ENCODE assay signal across 9 cellular contexts in the genomic region with DNA sequence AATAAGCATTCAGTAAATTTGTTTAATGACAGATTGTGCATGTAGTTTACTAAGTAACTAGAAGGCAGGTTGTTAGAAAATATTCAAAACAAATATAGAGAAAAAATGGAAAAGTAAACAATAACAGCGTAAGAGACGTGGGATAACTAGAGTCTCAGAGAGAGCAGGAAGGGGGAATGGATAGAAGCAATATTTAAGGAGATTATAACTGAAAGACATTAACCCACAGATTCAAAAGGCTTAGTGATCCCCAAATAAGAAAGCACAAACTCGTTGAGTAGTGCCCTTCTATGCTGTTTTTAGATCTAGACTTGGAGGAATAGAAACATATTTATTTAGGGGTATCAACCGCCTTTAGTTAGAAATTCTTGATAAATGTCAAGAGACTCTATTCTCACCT.
"Had no signal": no experiment of that assay in that cellular context is flagged by ENCODE, and none has a peak within 500 bp of the region (broad histone marks: within the 10 kb centered on the region; RNA-seq: fewer than 3 reads in every experiment).

No MANE protein-coding gene starts in this region.

- ATAC-seq: activated CD4-positive, alpha-beta T cell treated with anti-CD3 and anti-CD28 coated beads for 36 hours; activated CD4-positive, CD25-positive, alpha-beta regulatory T cell treated with anti-CD3 and anti-CD28 coated beads, Interleukin-2, amount 50 U/mL, for 24 hours; activated CD8-positive, alpha-beta memory T cell treated with anti-CD3 and anti-CD28 coated beads, Interleukin-2, amount 10 ng/mL, durations not matched to agents 7 days and 5 days; activated CD8-positive, alpha-beta T cell treated with anti-CD3 and anti-CD28 coated beads for 36 hours; activated CD8-positive, alpha-beta T cell treated with anti-CD3 and anti-CD28 coated beads, Interleukin-2, amount 10 ng/mL, durations not matched to agents 7 days and 5 days; T-helper 17 cell; WTC11 had no signal

- H3K36me3 ChIP-seq: WERI-Rb-1 had no signal

- H3K27ac ChIP-seq: VCaP, WERI-Rb-1 had no signal
